18 cellular contexts compared by ENCODE assay signal in the genomic region with DNA sequence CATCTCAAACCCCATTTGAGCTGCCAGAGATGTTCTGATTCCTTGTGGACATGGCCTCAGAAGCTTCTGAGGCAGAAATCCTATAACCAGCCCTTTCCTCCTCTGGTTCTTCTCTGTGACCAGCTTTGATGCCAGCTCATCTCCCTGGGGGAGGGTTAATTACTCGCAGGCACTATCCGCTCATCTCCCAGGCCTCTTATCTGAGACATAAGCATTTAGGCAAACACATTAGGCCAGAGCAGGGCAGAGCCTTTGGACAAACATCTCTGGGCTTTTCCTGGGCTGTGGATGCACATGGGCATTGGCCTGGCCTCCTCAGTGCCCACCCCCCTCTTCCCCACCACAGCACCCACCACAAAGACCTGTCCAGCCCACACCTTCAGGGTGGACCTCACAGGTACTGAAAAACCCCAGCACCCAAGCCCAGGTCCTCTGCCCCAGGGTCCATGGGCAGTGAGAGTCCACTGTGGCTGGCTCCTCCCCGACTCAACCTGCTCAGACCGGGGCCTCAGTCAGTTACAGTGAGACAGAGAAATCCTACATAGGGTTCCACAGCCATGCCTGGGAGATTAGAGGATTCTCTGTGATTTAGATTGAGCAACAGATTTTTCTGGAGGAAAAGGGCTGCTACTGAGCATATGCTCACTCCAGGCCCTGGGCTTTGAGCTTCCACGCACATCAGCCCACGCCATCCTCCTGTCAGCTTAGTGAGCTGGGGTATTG. TPM values are rescaled to one million over a fixed set of nuclear protein-coding genes. Genes with fewer than 3 reads are reported as not detected.
DNase-seq lines count a peak whose midpoint lies in the region; ATAC-seq, FAIRE-seq and TF ChIP-seq lines count a peak whose summit lies in the region.
"Had no signal": no experiment of that assay in that cellular context is flagged by ENCODE, and none has a peak within 500 bp of the region (broad histone marks: within the 10 kb centered on the region; RNA-seq: fewer than 3 reads in every experiment).

No MANE protein-coding gene starts in this region.

- WGBS in ovary, 3 donors = 69% methylated on average over 6 of the region's 6 CpGs

- ATAC-seq in GM21737 (IDR thresholded peaks at IDR 0.05; ENCODE audit: unreplicated experiment) (no peak), HG02870 (IDR thresholded peaks at IDR 0.05; ENCODE audit: unreplicated experiment) (no peak)
- ATAC-seq: esophagus mucosa, left lobe of liver, T-cell had no signal

- H3K9me3 ChIP-seq in ovary = no peaks in the 10 kb centered on the region
- H3K9me3 ChIP-seq: transverse colon had no signal

- no peaks in the 10 kb centered on the region for H3K27me3 ChIP-seq in ovary

- TF ChIP-seq CTCF in ovary (IDR thresholded peaks at IDR 0.05) = no peak

- H3K4me3 ChIP-seq in ovary = no peak overlapping the region
- H3K4me3 ChIP-seq: transverse colon had no signal

- DNase-seq in DMS153 (lab: John Stamatoyannopoulos, UW) (peak; percentile 81), NCI-H1092 (lab: John Stamatoyannopoulos, UW) (peak; percentile 73), SHP77 (lab: John Stamatoyannopoulos, UW) (peak; percentile 51 to 73), ovary (no peak)
- DNase-seq: activated CD4-positive, alpha-beta T cell treated with anti-CD3 and anti-CD28 coated beads, Interleukin-2, amount 50 U/mL, for 4 hours; activated naive CD4-positive, alpha-beta T cell; H9; NCI-H2081; T-cell; transverse colon had no signal

- no peak for TF ChIP-seq POLR2A in ovary (IDR thresholded peaks at IDR 0.05)

- TF ChIP-seq EP300 in ovary (IDR thresholded peaks at IDR 0.05) = no peak

- H3K4me1 ChIP-seq in ovary (ENCODE audit: insufficient read depth) = no peaks in the 10 kb centered on the region

- no peaks in the 10 kb centered on the region for H3K36me3 ChIP-seq in ovary
- H3K36me3 ChIP-seq: transverse colon had no signal

- no peak overlapping the region for H3K27ac ChIP-seq in ovary
- H3K27ac ChIP-seq: transverse colon had no signal

- intact Hi-C loops in ovary (cut with DNase I) = no loop called here

- peak; percentile 49 for FAIRE-seq in islet of Langerhans (lab: Jason Lieb, UNC)
- FAIRE-seq: GM12891 had no signal

RNA-seq across cellular contexts. Expression of gene IGSF21, which starts 26.9 kb away (rescaled TPM):
- total RNA-seq in ovary = 1 to 10 TPM in 6 of 7 donors, under 1 TPM in 1; 0.24 to 4.5 (median 1.6) TPM
- under 1 TPM; 0.30 to 0.37 TPM for polyA plus RNA-seq in ovary
- total RNA-seq: esophagus mucosa, mesothelial cell of epicardium, skeletal muscle tissue, T-cell had no signal

Comparison
In these comparisons a context has a peak if more than half of its experiments do, and no peak if none do; other contexts are left out.
1. DNase-seq: peak in DMS153 (single experiment), NCI-H1092 (single experiment) and SHP77 (2 of 2); none in ovary (0 of 5).